Comparison of ENCODE assay signal across 17 cellular contexts in the genomic region with DNA sequence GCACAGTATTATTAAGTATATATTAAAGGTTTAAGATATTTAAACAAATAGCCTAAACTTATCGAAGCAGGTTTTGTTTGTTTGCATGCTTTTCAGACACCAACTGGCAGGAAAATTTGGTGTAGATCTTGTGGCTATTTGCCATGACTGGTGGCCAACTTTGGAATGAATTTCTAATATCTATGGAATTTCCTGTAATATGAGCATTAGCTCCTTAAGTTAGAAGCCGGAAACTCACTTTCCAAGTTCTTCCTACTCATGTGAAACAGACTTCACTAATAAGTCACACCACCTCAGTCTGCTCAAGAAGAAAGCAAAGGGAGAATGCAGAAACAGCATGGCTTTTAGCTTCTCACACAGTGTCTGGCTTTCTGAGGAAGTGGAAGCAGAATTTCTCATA.
DNase-seq lines count a peak whose midpoint lies in the region; ATAC-seq and TF ChIP-seq lines count a peak whose summit lies in the region.
"Had no signal": no experiment of that assay in that cellular context is flagged by ENCODE, and none has a peak within 500 bp of the region (broad histone marks: within the 10 kb centered on the region; RNA-seq: fewer than 3 reads in every experiment).

No MANE protein-coding gene starts in this region.

- 63 to 71% methylated on average over 2 of the region's 2 CpGs for WGBS in heart right ventricle, 2 donors

- H3K4me1 ChIP-seq in skeletal muscle satellite cell (ENCODE audit: control insufficient read depth, insufficient read depth, low read length) (peaks cover 23% of the 10 kb centered on the region), heart right ventricle (no peaks in the 10 kb centered on the region)
- H3K4me1 ChIP-seq: HAP-1 had no signal

- H3K4me2 ChIP-seq in skeletal muscle satellite cell (ENCODE audit: low read length), result peak overlapping the region; percentile 58

- no peak overlapping the region for H3K4me3 Mint-ChIP-seq in activated CD4-positive, alpha-beta T cell treated with anti-CD3 and anti-CD28 coated beads, Interleukin-2, amount 10 ng/mL, durations not matched to agents 7 days and 5 days
- H3K4me3 Mint-ChIP-seq: natural killer cell; stimulated activated naive CD8-positive, alpha-beta T cell treated with anti-CD3 and anti-CD28 coated beads, Interleukin-15, amount 100 ng/mL, for 72 hours had no signal

- H3K9me3 ChIP-seq in skeletal muscle satellite cell (replicated peaks; ENCODE audit: low read length) (no peaks in the 10 kb centered on the region), heart right ventricle (peaks cover 0 to 5% (median 0%) of the 10 kb centered on the region in 11 donors)
- H3K9me3 ChIP-seq: HAP-1 had no signal

- CTCF ChIA-PET in activated CD4-positive, alpha-beta T cell treated with anti-CD3 and anti-CD28 coated beads, Interleukin-2, amount 10 ng/mL, durations not matched to agents 7 days and 5 days (lab: Charles Lee), result no interaction called here

- TF ChIP-seq CTCF in HFF-Myc (IDR thresholded peaks at IDR 0.05; ENCODE audit: low read depth, low read length, missing control alignments) (no peak), fibroblast of pulmonary artery (IDR thresholded peaks at IDR 0.05; ENCODE audit: low read length, missing control alignments) (no peak), heart right ventricle (IDR thresholded peaks at IDR 0.05) (no peak)

- peak; percentile 60 for DNase-seq in HFF-Myc (ENCODE audit: extremely low read depth, low read depth)
- DNase-seq in fibroblast of pulmonary artery (ENCODE audit: low read depth), result peak; percentile 87
- DNase-seq in heart right ventricle, result no peak
- DNase-seq in kidney glomerular epithelial cell (lab: John Stamatoyannopoulos, UW), result no peak
- no peak for DNase-seq in activated CD4-positive, alpha-beta T cell treated with anti-CD3 and anti-CD28 coated beads, Interleukin-2, amount 10 ng/mL, durations not matched to agents 7 days and 5 days
- DNase-seq in stimulated activated CD4-positive, alpha-beta T cell treated with anti-CD3 and anti-CD28 coated beads, Interleukin-1b, Interleukin-23, amount 100 ng/mL, for 48 hours, result no peak
- DNase-seq: anterior cingulate cortex; effector CD4-positive, alpha-beta T cell; left ventricle myocardium superior; natural killer cell; NCI-H2029; NCI-H69; stimulated activated naive CD8-positive, alpha-beta T cell treated with anti-CD3 and anti-CD28 coated beads, Interleukin-15, amount 100 ng/mL, for 72 hours had no signal

- no peak overlapping the region for H3K27ac Mint-ChIP-seq in activated CD4-positive, alpha-beta T cell treated with anti-CD3 and anti-CD28 coated beads, Interleukin-2, amount 10 ng/mL, durations not matched to agents 7 days and 5 days
- H3K27ac Mint-ChIP-seq: natural killer cell; stimulated activated naive CD8-positive, alpha-beta T cell treated with anti-CD3 and anti-CD28 coated beads, Interleukin-15, amount 100 ng/mL, for 72 hours had no signal

- H3K27me3 ChIP-seq in skeletal muscle satellite cell (ENCODE audit: control insufficient read depth, insufficient read depth, low read length) (no peaks in the 10 kb centered on the region), heart right ventricle (no peaks in the 10 kb centered on the region)

- H3K4me1 Mint-ChIP-seq in activated CD4-positive, alpha-beta T cell treated with anti-CD3 and anti-CD28 coated beads, Interleukin-2, amount 10 ng/mL, durations not matched to agents 7 days and 5 days, result no peaks in the 10 kb centered on the region
- H3K4me1 Mint-ChIP-seq: natural killer cell; stimulated activated naive CD8-positive, alpha-beta T cell treated with anti-CD3 and anti-CD28 coated beads, Interleukin-15, amount 100 ng/mL, for 72 hours had no signal

- intact Hi-C loops in heart right ventricle (cut with DNase I), result no loop called here

- POLR2A ChIA-PET in activated CD4-positive, alpha-beta T cell treated with anti-CD3 and anti-CD28 coated beads, Interleukin-2, amount 10 ng/mL, durations not matched to agents 7 days and 5 days (lab: Charles Lee), result no interaction called here

- H3K9me3 Mint-ChIP-seq in activated CD4-positive, alpha-beta T cell treated with anti-CD3 and anti-CD28 coated beads, Interleukin-2, amount 10 ng/mL, durations not matched to agents 7 days and 5 days, result peaks cover 3% of the 10 kb centered on the region
- H3K9me3 Mint-ChIP-seq: stimulated activated naive CD8-positive, alpha-beta T cell treated with anti-CD3 and anti-CD28 coated beads, Interleukin-15, amount 100 ng/mL, for 72 hours had no signal

- peak overlapping the region; percentile 39 for H3K9ac ChIP-seq in skeletal muscle satellite cell (ENCODE audit: low read depth, low read length)

- H3K36me3 Mint-ChIP-seq in activated CD4-positive, alpha-beta T cell treated with anti-CD3 and anti-CD28 coated beads, Interleukin-2, amount 10 ng/mL, durations not matched to agents 7 days and 5 days (ENCODE audit: low read depth), result no peaks in the 10 kb centered on the region
- H3K36me3 Mint-ChIP-seq: natural killer cell had no signal

- no peak overlapping the region for H3K4me3 ChIP-seq in HFF-Myc (replicated peaks; ENCODE audit: low read depth, low read length)
- H3K4me3 ChIP-seq in fibroblast of pulmonary artery (replicated peaks; ENCODE audit: low read depth, low read length), result no peak overlapping the region
- H3K4me3 ChIP-seq in skeletal muscle satellite cell (ENCODE audit: low read length), result peak overlapping the region; percentile 41
- H3K4me3 ChIP-seq in heart right ventricle, result no peak overlapping the region
- H3K4me3 ChIP-seq: HAP-1 had no signal

- H3K27me3 Mint-ChIP-seq in activated CD4-positive, alpha-beta T cell treated with anti-CD3 and anti-CD28 coated beads, Interleukin-2, amount 10 ng/mL, durations not matched to agents 7 days and 5 days, result no peaks in the 10 kb centered on the region
- H3K27me3 Mint-ChIP-seq: stimulated activated naive CD8-positive, alpha-beta T cell treated with anti-CD3 and anti-CD28 coated beads, Interleukin-15, amount 100 ng/mL, for 72 hours had no signal

- ATAC-seq in SK-N-SH treated with all-trans-retinoic acid at 6 μM for 48 hours, result peak; percentile 86
- ATAC-seq in heart right ventricle, result no peak
- ATAC-seq: left ventricle myocardium superior; natural killer cell; sciatic nerve; stimulated activated naive CD8-positive, alpha-beta T cell treated with anti-CD3 and anti-CD28 coated beads, Interleukin-15, amount 100 ng/mL, for 72 hours had no signal

- H3K36me3 ChIP-seq in skeletal muscle satellite cell (ENCODE audit: insufficient read depth, low read length) (no peaks in the 10 kb centered on the region), heart right ventricle (no peaks in the 10 kb centered on the region)
- H3K36me3 ChIP-seq: HAP-1 had no signal

- H3K27ac ChIP-seq in heart right ventricle, result no peak overlapping the region

TF ChIP-seq in SK-N-SH treated with all-trans-retinoic acid at 6 μM for 48 hours, 23 proteins besides CTCF, POLR2A, EP300 and RAD21:
- TF ChIP-seq ZNF565 (CRISPR knock-in tag; conservative IDR thresholded peaks at IDR 0.05; ENCODE audit: low read depth), result no peak
- TF ChIP-seq ZNF70 (CRISPR knock-in tag; IDR thresholded peaks at IDR 0.05), result no peak
- no peak for TF ChIP-seq ARNTL (CRISPR knock-in tag; IDR thresholded peaks at IDR 0.05; ENCODE audit: borderline replicate concordance, low read depth)
- no peak for TF ChIP-seq OSR1 (CRISPR knock-in tag; IDR thresholded peaks at IDR 0.05)
- no peak for TF ChIP-seq RARB (CRISPR knock-in tag; IDR thresholded peaks at IDR 0.05)
- no peak for TF ChIP-seq TOX (CRISPR knock-in tag; IDR thresholded peaks at IDR 0.05; ENCODE audit: borderline replicate concordance)
- TF ChIP-seq ISL1 (CRISPR knock-in tag; IDR thresholded peaks at IDR 0.05), result no peak
- TF ChIP-seq, protein P1, sequence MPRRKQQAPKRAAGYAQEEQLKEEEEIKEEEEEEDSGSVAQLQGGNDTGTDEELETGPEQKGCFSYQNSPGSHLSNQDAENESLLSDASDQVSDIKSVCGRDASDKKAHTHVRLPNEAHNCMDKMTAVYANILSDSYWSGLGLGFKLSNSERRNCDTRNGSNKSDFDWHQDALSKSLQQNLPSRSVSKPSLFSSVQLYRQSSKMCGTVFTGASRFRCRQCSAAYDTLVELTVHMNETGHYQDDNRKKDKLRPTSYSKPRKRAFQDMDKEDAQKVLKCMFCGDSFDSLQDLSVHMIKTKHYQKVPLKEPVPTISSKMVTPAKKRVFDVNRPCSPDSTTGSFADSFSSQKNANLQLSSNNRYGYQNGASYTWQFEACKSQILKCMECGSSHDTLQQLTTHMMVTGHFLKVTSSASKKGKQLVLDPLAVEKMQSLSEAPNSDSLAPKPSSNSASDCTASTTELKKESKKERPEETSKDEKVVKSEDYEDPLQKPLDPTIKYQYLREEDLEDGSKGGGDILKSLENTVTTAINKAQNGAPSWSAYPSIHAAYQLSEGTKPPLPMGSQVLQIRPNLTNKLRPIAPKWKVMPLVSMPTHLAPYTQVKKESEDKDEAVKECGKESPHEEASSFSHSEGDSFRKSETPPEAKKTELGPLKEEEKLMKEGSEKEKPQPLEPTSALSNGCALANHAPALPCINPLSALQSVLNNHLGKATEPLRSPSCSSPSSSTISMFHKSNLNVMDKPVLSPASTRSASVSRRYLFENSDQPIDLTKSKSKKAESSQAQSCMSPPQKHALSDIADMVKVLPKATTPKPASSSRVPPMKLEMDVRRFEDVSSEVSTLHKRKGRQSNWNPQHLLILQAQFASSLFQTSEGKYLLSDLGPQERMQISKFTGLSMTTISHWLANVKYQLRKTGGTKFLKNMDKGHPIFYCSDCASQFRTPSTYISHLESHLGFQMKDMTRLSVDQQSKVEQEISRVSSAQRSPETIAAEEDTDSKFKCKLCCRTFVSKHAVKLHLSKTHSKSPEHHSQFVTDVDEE (CRISPR knock-in tag; IDR thresholded peaks at IDR 0.05), result no peak
- no peak for TF ChIP-seq ZFP30 (CRISPR knock-in tag; IDR thresholded peaks at IDR 0.05)

Comparison
In these comparisons a context has a peak if more than half of its experiments do, and no peak if none do; other contexts are left out.
1. DNase-seq: peak in HFF-Myc (single experiment) and fibroblast of pulmonary artery (single experiment); none in heart right ventricle (0 of 2), kidney glomerular epithelial cell (single experiment), activated CD4-positive, alpha-beta T cell treated with anti-CD3 and anti-CD28 coated beads, Interleukin-2, amount 10 ng/mL, durations not matched to agents 7 days and 5 days (single experiment) and stimulated activated CD4-positive, alpha-beta T cell treated with anti-CD3 and anti-CD28 coated beads, Interleukin-1b, Interleukin-23, amount 100 ng/mL, for 48 hours (single experiment).